7 cellular contexts compared by ENCODE assay signal in the genomic region with DNA sequence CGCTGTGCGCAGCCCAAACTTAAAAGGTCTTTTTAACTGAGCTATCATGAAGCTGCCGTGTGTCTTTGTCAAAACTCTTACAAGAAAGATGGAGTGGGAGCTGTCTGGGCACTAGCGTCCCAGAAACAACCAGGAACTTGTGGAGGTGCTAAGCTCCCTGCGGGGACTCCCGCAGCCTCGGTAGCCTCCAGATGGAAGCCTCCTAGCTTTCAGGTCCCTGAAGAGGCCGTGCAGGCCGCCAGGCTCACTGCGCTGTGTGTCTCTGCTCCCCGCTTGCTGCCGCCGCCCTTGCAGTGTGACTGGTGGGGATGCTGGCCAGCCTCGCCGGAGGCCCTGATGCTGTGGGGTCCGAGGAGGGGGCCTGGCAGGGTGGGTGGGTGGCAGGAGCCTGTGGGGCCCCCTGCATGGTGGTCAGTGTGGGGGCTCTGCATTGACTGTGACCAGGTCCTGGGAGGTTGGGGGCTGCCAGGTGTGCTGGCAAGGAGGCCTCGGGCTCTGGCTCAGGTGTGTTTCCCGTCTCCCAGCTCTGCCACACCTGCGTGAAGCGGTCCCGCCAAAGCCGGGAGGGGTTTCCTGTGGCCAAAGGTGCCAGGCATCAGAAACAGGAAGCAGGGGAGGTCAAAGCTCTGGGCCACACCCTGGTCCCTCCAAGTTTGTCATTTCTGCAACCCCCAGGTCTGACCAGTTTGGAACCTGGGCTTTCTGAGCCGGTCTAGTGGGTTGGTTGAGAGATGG. TPM values are rescaled to one million over a fixed set of nuclear protein-coding genes. Genes with fewer than 3 reads are reported as not detected.
DNase-seq lines count a peak whose midpoint lies in the region; ATAC-seq and TF ChIP-seq lines count a peak whose summit lies in the region.

No MANE protein-coding gene starts in this region.

- DNase-seq in WERI-Rb-1 (no peak), glutamatergic neuron (peak; percentile 58), retina (peak; percentile 36), COLO829 (ENCODE audit: low spot score) (no peak)

- H3K4me1 Mint-ChIP-seq in glutamatergic neuron (ENCODE audit: low read depth, unreplicated experiment) = peaks cover 13% of the 10 kb centered on the region

- peaks cover 8% of the 10 kb centered on the region for H3K9me3 Mint-ChIP-seq in glutamatergic neuron (ENCODE audit: unreplicated experiment)

- TF ChIP-seq CTCF in HEK293 (tag by site-specific recombination; IDR thresholded peaks at IDR 0.05) (no peak), WERI-Rb-1 (IDR thresholded peaks at IDR 0.05; ENCODE audit: low read depth, low read length) (no peak), glutamatergic neuron (IDR thresholded peaks at IDR 0.05; ENCODE audit: partially characterized antibody, unreplicated experiment) (no peak)

- H3K4me3 Mint-ChIP-seq in glutamatergic neuron (ENCODE audit: unreplicated experiment) = peak overlapping the region; percentile 89

- CTCF ChIA-PET in HEK293 (lab: Yijun Ruan, JAX) = interaction anchor here (0.6 kb wide), 1 partner anchor 17 kb away, joined by 4 read pairs; no protein-coding TSS in a partner anchor

- peaks cover 8% of the 10 kb centered on the region for H3K27me3 Mint-ChIP-seq in glutamatergic neuron (ENCODE audit: unreplicated experiment)

- ATAC-seq in GM19324 (IDR thresholded peaks at IDR 0.05; ENCODE audit: low FRiP score, unreplicated experiment) = no peak
- no peak for ATAC-seq in HG03108 (IDR thresholded peaks at IDR 0.05; ENCODE audit: unreplicated experiment)

- H3K4me3 ChIP-seq in HEK293 (ENCODE audit: low read depth, low read length) (peak overlapping the region; percentile 81), WERI-Rb-1 (ENCODE audit: low read depth, low read length) (peak overlapping the region; percentile 69)

- POLR2A ChIA-PET in HEK293 (lab: Yijun Ruan, JAX) = no interaction called here

- H3K36me3 ChIP-seq in HEK293 (ENCODE audit: control insufficient read depth in 2 of 2, insufficient read depth in 1 of 2, low read length in 2 of 2) = peaks cover 4 to 20% of the 10 kb centered on the region in 2 experiments; a peak in 2 of 3 replicates
- 0 out of 2 replicates have a peak, but pooled peaks cover 2% of the 10 kb centered on the region for H3K36me3 ChIP-seq in WERI-Rb-1

- no peaks in the 10 kb centered on the region for H3K27me3 ChIP-seq in WERI-Rb-1 (ENCODE audit: insufficient read depth, low read depth, severe bottlenecking)

- H3K27ac ChIP-seq in HEK293 (ENCODE audit: extremely low read depth, low read depth, low read length) (peak overlapping the region; percentile 78), WERI-Rb-1 (peak overlapping the region; percentile 33)

- H3K27ac Mint-ChIP-seq in glutamatergic neuron (ENCODE audit: unreplicated experiment) = peak overlapping the region; percentile 80

- H3K9me3 ChIP-seq in HEK293 (ENCODE audit: control insufficient read depth, insufficient read depth, low read depth, low read length) (no peaks in the 10 kb centered on the region), WERI-Rb-1 (ENCODE audit: severe bottlenecking) (no peaks in the 10 kb centered on the region)

- H3K4me1 ChIP-seq in HEK293 (ENCODE audit: control insufficient read depth, insufficient read depth, low read length) = peaks cover 30% of the 10 kb centered on the region

- H3K36me3 Mint-ChIP-seq in glutamatergic neuron (ENCODE audit: unreplicated experiment) = no peaks in the 10 kb centered on the region

TF ChIP-seq in HEK293, 187 proteins besides CTCF, POLR2A, EP300 and RAD21:
- TF ChIP-seq, protein P1, sequence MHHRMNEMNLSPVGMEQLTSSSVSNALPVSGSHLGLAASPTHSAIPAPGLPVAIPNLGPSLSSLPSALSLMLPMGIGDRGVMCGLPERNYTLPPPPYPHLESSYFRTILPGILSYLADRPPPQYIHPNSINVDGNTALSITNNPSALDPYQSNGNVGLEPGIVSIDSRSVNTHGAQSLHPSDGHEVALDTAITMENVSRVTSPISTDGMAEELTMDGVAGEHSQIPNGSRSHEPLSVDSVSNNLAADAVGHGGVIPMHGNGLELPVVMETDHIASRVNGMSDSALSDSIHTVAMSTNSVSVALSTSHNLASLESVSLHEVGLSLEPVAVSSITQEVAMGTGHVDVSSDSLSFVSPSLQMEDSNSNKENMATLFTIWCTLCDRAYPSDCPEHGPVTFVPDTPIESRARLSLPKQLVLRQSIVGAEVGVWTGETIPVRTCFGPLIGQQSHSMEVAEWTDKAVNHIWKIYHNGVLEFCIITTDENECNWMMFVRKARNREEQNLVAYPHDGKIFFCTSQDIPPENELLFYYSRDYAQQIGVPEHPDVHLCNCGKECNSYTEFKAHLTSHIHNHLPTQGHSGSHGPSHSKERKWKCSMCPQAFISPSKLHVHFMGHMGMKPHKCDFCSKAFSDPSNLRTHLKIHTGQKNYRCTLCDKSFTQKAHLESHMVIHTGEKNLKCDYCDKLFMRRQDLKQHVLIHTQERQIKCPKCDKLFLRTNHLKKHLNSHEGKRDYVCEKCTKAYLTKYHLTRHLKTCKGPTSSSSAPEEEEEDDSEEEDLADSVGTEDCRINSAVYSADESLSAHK (tag by site-specific recombination; IDR thresholded peaks at IDR 0.05) = no peak
- TF ChIP-seq ZNF335 (tag by site-specific recombination; conservative IDR thresholded peaks at IDR 0.05) = peak; percentile 25
TF ChIP-seq in HEK293: peak in this region for 1.

RNA-seq across cellular contexts. Expression of a gene that starts 1.2 kb away (rescaled TPM):
- total RNA-seq in glutamatergic neuron (ENCODE audit: unreplicated experiment) = 31.3 TPM

RNA-seq across cellular contexts. Expression of a gene that starts 13.9 kb away (rescaled TPM):
- 23.9 TPM for total RNA-seq in glutamatergic neuron (ENCODE audit: unreplicated experiment)

RNA-seq across cellular contexts. Expression of a gene that starts 16.4 kb away (rescaled TPM):
- 1.8 TPM for total RNA-seq in glutamatergic neuron (ENCODE audit: unreplicated experiment)

RNA-seq across cellular contexts. Expression of a gene that starts 57.9 kb away (rescaled TPM):
- total RNA-seq in glutamatergic neuron (ENCODE audit: unreplicated experiment) = 51.0 TPM

Comparison
In these comparisons a context has a peak if more than half of its experiments do, and no peak if none do; other contexts are left out.
1. DNase-seq: peak in glutamatergic neuron (single experiment) and retina (single experiment); none in WERI-Rb-1 (single experiment) and COLO829 (single experiment).